1 cellular context compared by ENCODE assay signal in the genomic region with DNA sequence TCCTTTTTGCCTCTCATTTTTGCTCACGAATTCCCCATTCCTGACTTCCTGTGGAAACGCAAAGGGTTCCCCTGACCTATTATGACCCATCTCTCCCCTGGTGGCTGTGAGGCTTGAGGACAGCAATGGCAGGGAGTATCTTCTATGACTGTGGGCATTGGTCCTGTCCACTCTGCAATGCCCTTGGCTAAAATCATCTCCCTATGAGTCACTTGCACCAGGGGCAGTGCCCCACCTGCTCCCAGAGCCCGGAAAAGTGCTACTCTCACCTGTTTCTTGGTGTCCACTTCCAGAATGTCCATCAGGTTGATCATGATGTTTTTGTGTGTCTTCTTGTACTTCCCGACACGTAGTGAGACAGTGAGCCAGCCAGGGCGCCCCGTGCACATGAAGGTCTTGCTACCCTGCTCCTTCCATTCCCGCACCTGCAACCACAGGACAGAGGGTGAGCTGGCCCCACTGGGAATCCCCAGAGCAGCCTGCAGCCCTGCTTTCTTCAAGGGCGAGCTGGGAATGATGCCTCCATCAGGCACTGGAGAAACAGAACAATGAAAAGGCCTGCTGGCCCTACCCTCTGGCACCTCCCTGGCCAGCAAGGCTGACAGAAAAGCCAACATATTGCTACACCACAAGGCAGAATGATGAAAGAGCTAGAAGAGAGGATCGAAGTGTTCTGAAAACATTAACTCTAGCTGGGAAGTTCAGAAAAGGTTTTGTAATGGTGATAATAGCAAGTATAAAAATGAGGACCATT.
TF ChIP-seq lines count a peak whose summit lies in the region.

No MANE protein-coding gene starts in this region.

TF ChIP-seq in HepG2, 621 proteins besides CTCF, POLR2A, EP300 and RAD21 (continued from another document):
- TF ChIP-seq, protein P1, sequence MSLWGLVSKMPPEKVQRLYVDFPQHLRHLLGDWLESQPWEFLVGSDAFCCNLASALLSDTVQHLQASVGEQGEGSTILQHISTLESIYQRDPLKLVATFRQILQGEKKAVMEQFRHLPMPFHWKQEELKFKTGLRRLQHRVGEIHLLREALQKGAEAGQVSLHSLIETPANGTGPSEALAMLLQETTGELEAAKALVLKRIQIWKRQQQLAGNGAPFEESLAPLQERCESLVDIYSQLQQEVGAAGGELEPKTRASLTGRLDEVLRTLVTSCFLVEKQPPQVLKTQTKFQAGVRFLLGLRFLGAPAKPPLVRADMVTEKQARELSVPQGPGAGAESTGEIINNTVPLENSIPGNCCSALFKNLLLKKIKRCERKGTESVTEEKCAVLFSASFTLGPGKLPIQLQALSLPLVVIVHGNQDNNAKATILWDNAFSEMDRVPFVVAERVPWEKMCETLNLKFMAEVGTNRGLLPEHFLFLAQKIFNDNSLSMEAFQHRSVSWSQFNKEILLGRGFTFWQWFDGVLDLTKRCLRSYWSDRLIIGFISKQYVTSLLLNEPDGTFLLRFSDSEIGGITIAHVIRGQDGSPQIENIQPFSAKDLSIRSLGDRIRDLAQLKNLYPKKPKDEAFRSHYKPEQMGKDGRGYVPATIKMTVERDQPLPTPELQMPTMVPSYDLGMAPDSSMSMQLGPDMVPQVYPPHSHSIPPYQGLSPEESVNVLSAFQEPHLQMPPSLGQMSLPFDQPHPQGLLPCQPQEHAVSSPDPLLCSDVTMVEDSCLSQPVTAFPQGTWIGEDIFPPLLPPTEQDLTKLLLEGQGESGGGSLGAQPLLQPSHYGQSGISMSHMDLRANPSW (CRISPR knock-in tag; IDR thresholded peaks at IDR 0.05; ENCODE audit: borderline replicate concordance), result no peak
- TF ChIP-seq ZNF484 (CRISPR knock-in tag; IDR thresholded peaks at IDR 0.05; ENCODE audit: borderline replicate concordance, low read depth) (no peak), AGO2 (optimal IDR thresholded peaks at IDR 0.05; ENCODE audit: low read depth, low read length) (peak; percentile 7), ZNF12 (CRISPR knock-in tag; IDR thresholded peaks at IDR 0.05) (0 out of 2 replicates have a peak, but pooled peaks have one; percentile 46), ZNF430 (CRISPR knock-in tag; IDR thresholded peaks at IDR 0.05) (no peak), ZNF180 (CRISPR knock-in tag; IDR thresholded peaks at IDR 0.05; ENCODE audit: borderline replicate concordance, low read depth) (no peak), PHF5A (CRISPR knock-in tag; IDR thresholded peaks at IDR 0.05; ENCODE audit: low read depth, unreplicated experiment) (no peak), RARG (CRISPR knock-in tag; IDR thresholded peaks at IDR 0.05; ENCODE audit: low read depth) (no peak), ZNF841 (CRISPR knock-in tag; IDR thresholded peaks at IDR 0.05; ENCODE audit: borderline replicate concordance) (no peak), SMAD3 (CRISPR knock-in tag; IDR thresholded peaks at IDR 0.05) (0 out of 2 replicates have a peak, but pooled peaks have one; percentile 51), TAF1 (CRISPR knock-in tag; IDR thresholded peaks at IDR 0.05) (peak; percentile 36; the same call in 1 of the 2 replicates), AGO1 (IDR thresholded peaks at IDR 0.05; ENCODE audit: low read depth, low read length, poor library complexity, severe bottlenecking) (no peak), DPF2 (CRISPR knock-in tag; IDR thresholded peaks at IDR 0.05; ENCODE audit: borderline replicate concordance, low read depth) (no peak), ATAD3A (CRISPR knock-in tag; IDR thresholded peaks at IDR 0.05) (no peak), NR2F1 (CRISPR knock-in tag; IDR thresholded peaks at IDR 0.05) (no peak)
- TF ChIP-seq, protein P2, sequence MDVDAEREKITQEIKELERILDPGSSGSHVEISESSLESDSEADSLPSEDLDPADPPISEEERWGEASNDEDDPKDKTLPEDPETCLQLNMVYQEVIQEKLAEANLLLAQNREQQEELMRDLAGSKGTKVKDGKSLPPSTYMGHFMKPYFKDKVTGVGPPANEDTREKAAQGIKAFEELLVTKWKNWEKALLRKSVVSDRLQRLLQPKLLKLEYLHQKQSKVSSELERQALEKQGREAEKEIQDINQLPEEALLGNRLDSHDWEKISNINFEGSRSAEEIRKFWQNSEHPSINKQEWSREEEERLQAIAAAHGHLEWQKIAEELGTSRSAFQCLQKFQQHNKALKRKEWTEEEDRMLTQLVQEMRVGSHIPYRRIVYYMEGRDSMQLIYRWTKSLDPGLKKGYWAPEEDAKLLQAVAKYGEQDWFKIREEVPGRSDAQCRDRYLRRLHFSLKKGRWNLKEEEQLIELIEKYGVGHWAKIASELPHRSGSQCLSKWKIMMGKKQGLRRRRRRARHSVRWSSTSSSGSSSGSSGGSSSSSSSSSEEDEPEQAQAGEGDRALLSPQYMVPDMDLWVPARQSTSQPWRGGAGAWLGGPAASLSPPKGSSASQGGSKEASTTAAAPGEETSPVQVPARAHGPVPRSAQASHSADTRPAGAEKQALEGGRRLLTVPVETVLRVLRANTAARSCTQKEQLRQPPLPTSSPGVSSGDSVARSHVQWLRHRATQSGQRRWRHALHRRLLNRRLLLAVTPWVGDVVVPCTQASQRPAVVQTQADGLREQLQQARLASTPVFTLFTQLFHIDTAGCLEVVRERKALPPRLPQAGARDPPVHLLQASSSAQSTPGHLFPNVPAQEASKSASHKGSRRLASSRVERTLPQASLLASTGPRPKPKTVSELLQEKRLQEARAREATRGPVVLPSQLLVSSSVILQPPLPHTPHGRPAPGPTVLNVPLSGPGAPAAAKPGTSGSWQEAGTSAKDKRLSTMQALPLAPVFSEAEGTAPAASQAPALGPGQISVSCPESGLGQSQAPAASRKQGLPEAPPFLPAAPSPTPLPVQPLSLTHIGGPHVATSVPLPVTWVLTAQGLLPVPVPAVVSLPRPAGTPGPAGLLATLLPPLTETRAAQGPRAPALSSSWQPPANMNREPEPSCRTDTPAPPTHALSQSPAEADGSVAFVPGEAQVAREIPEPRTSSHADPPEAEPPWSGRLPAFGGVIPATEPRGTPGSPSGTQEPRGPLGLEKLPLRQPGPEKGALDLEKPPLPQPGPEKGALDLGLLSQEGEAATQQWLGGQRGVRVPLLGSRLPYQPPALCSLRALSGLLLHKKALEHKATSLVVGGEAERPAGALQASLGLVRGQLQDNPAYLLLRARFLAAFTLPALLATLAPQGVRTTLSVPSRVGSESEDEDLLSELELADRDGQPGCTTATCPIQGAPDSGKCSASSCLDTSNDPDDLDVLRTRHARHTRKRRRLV (CRISPR knock-in tag; IDR thresholded peaks at IDR 0.05), result no peak
- TF ChIP-seq, protein P3, sequence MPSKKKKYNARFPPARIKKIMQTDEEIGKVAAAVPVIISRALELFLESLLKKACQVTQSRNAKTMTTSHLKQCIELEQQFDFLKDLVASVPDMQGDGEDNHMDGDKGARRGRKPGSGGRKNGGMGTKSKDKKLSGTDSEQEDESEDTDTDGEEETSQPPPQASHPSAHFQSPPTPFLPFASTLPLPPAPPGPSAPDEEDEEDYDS (CRISPR knock-in tag; IDR thresholded peaks at IDR 0.05), result no peak; the same call in 1 of the 2 replicates
- TF ChIP-seq, protein P4, sequence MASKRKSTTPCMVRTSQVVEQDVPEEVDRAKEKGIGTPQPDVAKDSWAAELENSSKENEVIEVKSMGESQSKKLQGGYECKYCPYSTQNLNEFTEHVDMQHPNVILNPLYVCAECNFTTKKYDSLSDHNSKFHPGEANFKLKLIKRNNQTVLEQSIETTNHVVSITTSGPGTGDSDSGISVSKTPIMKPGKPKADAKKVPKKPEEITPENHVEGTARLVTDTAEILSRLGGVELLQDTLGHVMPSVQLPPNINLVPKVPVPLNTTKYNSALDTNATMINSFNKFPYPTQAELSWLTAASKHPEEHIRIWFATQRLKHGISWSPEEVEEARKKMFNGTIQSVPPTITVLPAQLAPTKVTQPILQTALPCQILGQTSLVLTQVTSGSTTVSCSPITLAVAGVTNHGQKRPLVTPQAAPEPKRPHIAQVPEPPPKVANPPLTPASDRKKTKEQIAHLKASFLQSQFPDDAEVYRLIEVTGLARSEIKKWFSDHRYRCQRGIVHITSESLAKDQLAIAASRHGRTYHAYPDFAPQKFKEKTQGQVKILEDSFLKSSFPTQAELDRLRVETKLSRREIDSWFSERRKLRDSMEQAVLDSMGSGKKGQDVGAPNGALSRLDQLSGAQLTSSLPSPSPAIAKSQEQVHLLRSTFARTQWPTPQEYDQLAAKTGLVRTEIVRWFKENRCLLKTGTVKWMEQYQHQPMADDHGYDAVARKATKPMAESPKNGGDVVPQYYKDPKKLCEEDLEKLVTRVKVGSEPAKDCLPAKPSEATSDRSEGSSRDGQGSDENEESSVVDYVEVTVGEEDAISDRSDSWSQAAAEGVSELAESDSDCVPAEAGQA (IDR thresholded peaks at IDR 0.05; ENCODE audit: low read depth), result no peak
- TF ChIP-seq, protein P4 (CRISPR knock-in tag; IDR thresholded peaks at IDR 0.05; ENCODE audit: borderline replicate concordance), result no peak
- TF ChIP-seq, protein P5, sequence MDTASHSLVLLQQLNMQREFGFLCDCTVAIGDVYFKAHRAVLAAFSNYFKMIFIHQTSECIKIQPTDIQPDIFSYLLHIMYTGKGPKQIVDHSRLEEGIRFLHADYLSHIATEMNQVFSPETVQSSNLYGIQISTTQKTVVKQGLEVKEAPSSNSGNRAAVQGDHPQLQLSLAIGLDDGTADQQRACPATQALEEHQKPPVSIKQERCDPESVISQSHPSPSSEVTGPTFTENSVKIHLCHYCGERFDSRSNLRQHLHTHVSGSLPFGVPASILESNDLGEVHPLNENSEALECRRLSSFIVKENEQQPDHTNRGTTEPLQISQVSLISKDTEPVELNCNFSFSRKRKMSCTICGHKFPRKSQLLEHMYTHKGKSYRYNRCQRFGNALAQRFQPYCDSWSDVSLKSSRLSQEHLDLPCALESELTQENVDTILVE (CRISPR knock-in tag; IDR thresholded peaks at IDR 0.05), result no peak; the same call in 1 of the 2 replicates
